In the genomic region with DNA sequence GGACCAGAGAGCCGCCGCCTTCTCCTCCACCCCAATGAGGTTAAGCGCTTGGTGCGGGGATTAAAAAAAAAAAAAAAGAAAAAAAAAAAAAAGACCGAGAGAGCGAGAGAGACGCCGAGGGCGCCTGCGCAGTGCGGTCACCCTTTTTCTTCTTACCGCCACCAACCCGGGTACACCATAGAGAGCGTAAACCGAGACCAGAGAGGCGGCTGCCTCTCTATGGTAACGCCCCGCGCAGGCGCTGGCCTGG, we compare ENCODE assay signal across 8 cellular contexts. TPM values are rescaled to one million over a fixed set of nuclear protein-coding genes. Genes with fewer than 3 reads are reported as not detected.
DNase-seq lines count a peak whose midpoint lies in the region; ATAC-seq and TF ChIP-seq lines count a peak whose summit lies in the region.

A gene (minus strand): TSS at position 61 of the 250 bp plus-strand sequence. CDS start 43,567 bp downstream, outside the sequence.

- intact Hi-C loops in mammary epithelial cell (cut with micrococcal nuclease): loop anchor here (1.0 to 2.0 kb wide), 5 partner anchors 50 to 118 kb away; no protein-coding TSS in a partner anchor

- TF ChIP-seq CTCF in WERI-Rb-1 (IDR thresholded peaks at IDR 0.05; ENCODE audit: low read depth, low read length) (no peak), mammary epithelial cell (conservative IDR thresholded peaks at IDR 0.05 in 1 of 2, IDR thresholded peaks at IDR 0.05 in 1 of 2; ENCODE audit: extremely low read depth in 1 of 2, insufficient read depth in 1 of 2, low read depth in 1 of 2, low read length in 2 of 2) (no peak), smooth muscle cell (IDR thresholded peaks at IDR 0.05; ENCODE audit: borderline replicate concordance, insufficient read depth, poor library complexity, severe bottlenecking) (no peak)

- H3K4me3 ChIP-seq in WERI-Rb-1 (ENCODE audit: low read depth, low read length) (peak within 1 kb of the TSS; percentile 89), mammary epithelial cell (replicated peaks in 1 of 3; ENCODE audit: insufficient read depth in 1 of 3, low read depth in 2 of 3, low read length in 3 of 3) (peak within 1 kb of the TSS; percentile 42 to 81 (median 67)), iPS-18c (ENCODE audit: insufficient read depth, low read depth, low read length) (peak within 1 kb of the TSS; percentile 63), smooth muscle cell (peak within 1 kb of the TSS; percentile 85)

- 0% methylated on average over 7 of the region's 20 CpGs for WGBS in mammary epithelial cell (ENCODE audit: low coverage, missing lambda C conversion rate)
- WGBS in smooth muscle cell (ENCODE audit: low lambda C conversion rate): 2% methylated on average over 18 of the region's 20 CpGs

- no peaks in the 10 kb centered on the region for H3F3A ChIP-seq in smooth muscle cell (ENCODE audit: low read depth)

- H3K9me3 ChIP-seq in WERI-Rb-1 (ENCODE audit: severe bottlenecking) (no peaks in the 10 kb centered on the region), mammary epithelial cell (replicated peaks; ENCODE audit: insufficient read depth, low read length) (no peaks in the 10 kb centered on the region), iPS-18c (ENCODE audit: control insufficient read depth, insufficient read depth, low read length) (peaks cover 4% of the 10 kb centered on the region), smooth muscle cell (replicated peaks; ENCODE audit: low read depth) (no peaks in the 10 kb centered on the region)

- H3K27me3 ChIP-seq in WERI-Rb-1 (ENCODE audit: insufficient read depth, low read depth, severe bottlenecking): no peaks in the 10 kb centered on the region
- H3K27me3 ChIP-seq in mammary epithelial cell (ENCODE audit: insufficient read depth, low read length): no peaks in the 10 kb centered on the region
- no peaks in the 10 kb centered on the region for H3K27me3 ChIP-seq in smooth muscle cell (ENCODE audit: low read depth)

- DNase-seq in NCI-H2227 (lab: John Stamatoyannopoulos, UW; ENCODE audit: unreplicated experiment): peak; percentile 98
- DNase-seq in NCI-H2227 treated with DMSO at 0.1 percent for 48 hours (lab: John Stamatoyannopoulos, UW): no peak
- DNase-seq in NCI-H2171 treated with DMSO at 0.1 percent for 48 hours (lab: John Stamatoyannopoulos, UW): peak; percentile 99
- peak; percentile 97 for DNase-seq in WERI-Rb-1
- DNase-seq in mammary epithelial cell: peak; percentile 96
- peak; percentile 76 for DNase-seq in smooth muscle cell (lab: John Stamatoyannopoulos, UW; ENCODE audit: unreplicated experiment)

- peak within 1 kb of the TSS; percentile 95 for H3K9ac ChIP-seq in mammary epithelial cell (ENCODE audit: insufficient read depth, low read length)
- H3K9ac ChIP-seq in smooth muscle cell (ENCODE audit: low read depth): peak within 1 kb of the TSS; percentile 93

- H2AFZ ChIP-seq in mammary epithelial cell (ENCODE audit: low read depth, low read length) (peak within 1 kb of the TSS; percentile 91), smooth muscle cell (ENCODE audit: low read depth) (peak within 1 kb of the TSS; percentile 96)

- H4K20me1 ChIP-seq in mammary epithelial cell (ENCODE audit: insufficient read depth, low read length) (no peaks in the 10 kb centered on the region), smooth muscle cell (ENCODE audit: low read depth) (peaks cover 20% of the 10 kb centered on the region)

- peaks cover 16% of the 10 kb centered on the region for H3K4me1 ChIP-seq in mammary epithelial cell (ENCODE audit: insufficient read depth, low read length)
- peaks cover 22% of the 10 kb centered on the region for H3K4me1 ChIP-seq in smooth muscle cell (ENCODE audit: low read depth)

- H3K4me2 ChIP-seq in mammary epithelial cell (ENCODE audit: insufficient read depth, low read depth, low read length): peak within 1 kb of the TSS; percentile 90
- peak within 1 kb of the TSS; percentile 87 for H3K4me2 ChIP-seq in smooth muscle cell

- H3K36me3 ChIP-seq in WERI-Rb-1: peaks cover 13% of the 10 kb centered on the region
- no peaks in the 10 kb centered on the region for H3K36me3 ChIP-seq in mammary epithelial cell (ENCODE audit: insufficient read depth, low read length)
- no peaks in the 10 kb centered on the region for H3K36me3 ChIP-seq in smooth muscle cell (ENCODE audit: low read depth)

- peak; percentile 84 for ATAC-seq in HG03060 (IDR thresholded peaks at IDR 0.05; ENCODE audit: low read depth, unreplicated experiment)

- H3K79me2 ChIP-seq in mammary epithelial cell (ENCODE audit: insufficient read depth, low read length) (peaks cover 77% of the 10 kb centered on the region), smooth muscle cell (ENCODE audit: low read depth) (peaks cover 55% of the 10 kb centered on the region)

- dilution Hi-C loops in mammary epithelial cell (cut with HindIII; ENCODE audit: low sequenced_read_pairs): no loop called here

- CTCF ChIA-PET in mammary epithelial cell (lab: Charles Lee; ENCODE audit: low non-redundant PET): no interaction called here

- peak within 1 kb of the TSS; percentile 96 for H3K27ac ChIP-seq in WERI-Rb-1
- peak within 1 kb of the TSS; percentile 86 for H3K27ac ChIP-seq in mammary epithelial cell (ENCODE audit: insufficient read depth, low read depth, low read length)
- peak within 1 kb of the TSS; percentile 94 for H3K27ac ChIP-seq in smooth muscle cell (ENCODE audit: low read depth)

- no TSS peak for BruUV-seq in mammary epithelial cell (replicated peaks; lab: Mats Ljungman, UMichigan)

- in situ Hi-C loops in mammary epithelial cell (cut with MboI; ENCODE audit: low sequenced_read_pairs in 2 of 2): no loop called here

RNA-seq across cellular contexts. Expression of the gene that starts here (rescaled TPM):
- total RNA-seq in mammary epithelial cell: 100 to 1,000 TPM; 112 to 248 TPM
- 9.7 TPM for polyA plus RNA-seq in mammary epithelial cell
- polyA minus RNA-seq in mammary epithelial cell: 161 TPM
- 33.8 and 54.8 TPM in 2 replicates for total RNA-seq in smooth muscle cell
- polyA plus RNA-seq in smooth muscle cell: 15.0 and 16.1 TPM in 2 replicates
